ENCODE assay signal across 1 cellular context in genomic region chr2:119837350-119837749, GRCh38.
TF ChIP-seq lines count a peak whose summit lies in the region.

No MANE protein-coding gene starts in this region.

TF ChIP-seq in HepG2, 621 proteins besides CTCF, POLR2A, EP300 and RAD21 (continued from another document and continues in another):
- TF ChIP-seq ZNF646 (CRISPR knock-in tag; IDR thresholded peaks at IDR 0.05) (no peak), PBX3 (CRISPR knock-in tag; IDR thresholded peaks at IDR 0.05; ENCODE audit: borderline replicate concordance) (no peak), ZNF333 (CRISPR knock-in tag; IDR thresholded peaks at IDR 0.05; ENCODE audit: borderline replicate concordance) (no peak), GATAD2A (CRISPR knock-in tag; IDR thresholded peaks at IDR 0.05) (0 out of 2 replicates have a peak, but pooled peaks have one; percentile 24), KDM6A (CRISPR knock-in tag; IDR thresholded peaks at IDR 0.05; ENCODE audit: low read depth) (no peak), SNRNP70 (IDR thresholded peaks at IDR 0.05; ENCODE audit: low read depth, low read length) (no peak), ADNP (CRISPR knock-in tag; IDR thresholded peaks at IDR 0.05) (no peak; the same call in 1 of the 2 replicates), ZNF121 (CRISPR knock-in tag; IDR thresholded peaks at IDR 0.05) (no peak), DMAP1 (CRISPR knock-in tag; IDR thresholded peaks at IDR 0.05) (no peak), STAT5B (CRISPR knock-in tag; IDR thresholded peaks at IDR 0.05) (no peak), TAF15 (IDR thresholded peaks at IDR 0.05; ENCODE audit: low read depth, low read length, poor library complexity, severe bottlenecking) (no peak), ATF5 (CRISPR knock-in tag; IDR thresholded peaks at IDR 0.05; ENCODE audit: low read depth) (no peak), NFYB (CRISPR knock-in tag; IDR thresholded peaks at IDR 0.05) (no peak), ZNF280B (CRISPR knock-in tag; IDR thresholded peaks at IDR 0.05; ENCODE audit: borderline replicate concordance) (no peak), ZNF788 (CRISPR knock-in tag; IDR thresholded peaks at IDR 0.05; ENCODE audit: borderline replicate concordance) (no peak), ZNF432 (CRISPR knock-in tag; IDR thresholded peaks at IDR 0.05; ENCODE audit: borderline replicate concordance) (no peak), HMG20A (CRISPR knock-in tag; IDR thresholded peaks at IDR 0.05; ENCODE audit: borderline replicate concordance) (no peak), ZNF598 (CRISPR knock-in tag; IDR thresholded peaks at IDR 0.05; ENCODE audit: borderline replicate concordance) (no peak), ZNF276 (CRISPR knock-in tag; IDR thresholded peaks at IDR 0.05; ENCODE audit: low read depth) (no peak), NFKB2 (CRISPR knock-in tag; IDR thresholded peaks at IDR 0.05; ENCODE audit: borderline replicate concordance) (0 out of 2 replicates have a peak, but pooled peaks have one; percentile 13), PAXIP1 (CRISPR knock-in tag; conservative IDR thresholded peaks at IDR 0.05) (peak; percentile 44; the same call in 1 of the 2 replicates), ELF3 (CRISPR knock-in tag; IDR thresholded peaks at IDR 0.05) (peak; percentile 58; the same call in 1 of the 2 replicates), ZFP36L2 (CRISPR knock-in tag; IDR thresholded peaks at IDR 0.05) (no peak), AGO2 (optimal IDR thresholded peaks at IDR 0.05; ENCODE audit: low read depth, low read length) (no peak), ATF7 (IDR thresholded peaks at IDR 0.05) (no peak), ATF7 (CRISPR knock-in tag; IDR thresholded peaks at IDR 0.05) (no peak), ZBTB39 (CRISPR knock-in tag; IDR thresholded peaks at IDR 0.05) (peak; percentile 78; the same call in 1 of the 2 replicates), ZNF746 (CRISPR knock-in tag; IDR thresholded peaks at IDR 0.05) (no peak), PPARG (CRISPR knock-in tag; conservative IDR thresholded peaks at IDR 0.05) (no peak), PTBP1 (IDR thresholded peaks at IDR 0.05; ENCODE audit: low read depth, low read length, poor library complexity, severe bottlenecking) (no peak), MEIS2 (CRISPR knock-in tag; IDR thresholded peaks at IDR 0.05) (no peak), DDIT3 (CRISPR knock-in tag; IDR thresholded peaks at IDR 0.05) (no peak), ZNF256 (CRISPR knock-in tag; conservative IDR thresholded peaks at IDR 0.05) (no peak), MAF1 (CRISPR knock-in tag; IDR thresholded peaks at IDR 0.05; ENCODE audit: borderline replicate concordance) (no peak), TCF7L2 (IDR thresholded peaks at IDR 0.05; ENCODE audit: low read depth, low read length) (no peak), JARID2 (CRISPR knock-in tag; IDR thresholded peaks at IDR 0.05; ENCODE audit: insufficient replicate concordance) (no peak), ZNF720 (CRISPR knock-in tag; IDR thresholded peaks at IDR 0.05) (no peak), MXI1 (IDR thresholded peaks at IDR 0.05; ENCODE audit: borderline replicate concordance, low read depth, low read length) (no peak), NFE2L2 (IDR thresholded peaks at IDR 0.05; ENCODE audit: low read length) (no peak), PAWR (CRISPR knock-in tag; IDR thresholded peaks at IDR 0.05; ENCODE audit: borderline replicate concordance) (no peak), ZSCAN12 (CRISPR knock-in tag; IDR thresholded peaks at IDR 0.05) (no peak), SAP130 (CRISPR knock-in tag; IDR thresholded peaks at IDR 0.05; ENCODE audit: low read depth) (0 out of 2 replicates have a peak, but pooled peaks have one; percentile 47), EHMT2 (IDR thresholded peaks at IDR 0.05; ENCODE audit: borderline replicate concordance, low read depth, low read length) (no peak), MIER3 (CRISPR knock-in tag; IDR thresholded peaks at IDR 0.05; ENCODE audit: borderline replicate concordance) (no peak), FOXA3 (CRISPR knock-in tag; IDR thresholded peaks at IDR 0.05) (peak; percentile 88), ZSCAN9 (CRISPR knock-in tag; IDR thresholded peaks at IDR 0.05; ENCODE audit: borderline replicate concordance) (no peak), HMGA1 (CRISPR knock-in tag; conservative IDR thresholded peaks at IDR 0.05) (no peak), FOSL1 (CRISPR knock-in tag; IDR thresholded peaks at IDR 0.05; ENCODE audit: borderline replicate concordance) (no peak), SSRP1 (CRISPR knock-in tag; IDR thresholded peaks at IDR 0.05) (no peak), ZNF253 (CRISPR knock-in tag; IDR thresholded peaks at IDR 0.05; ENCODE audit: borderline replicate concordance) (no peak), MED1 (CRISPR knock-in tag; IDR thresholded peaks at IDR 0.05) (0 out of 2 replicates have a peak, but pooled peaks have one; percentile 21)
